Comparison of ENCODE assay signal across 2 cellular contexts in the genomic region with DNA sequence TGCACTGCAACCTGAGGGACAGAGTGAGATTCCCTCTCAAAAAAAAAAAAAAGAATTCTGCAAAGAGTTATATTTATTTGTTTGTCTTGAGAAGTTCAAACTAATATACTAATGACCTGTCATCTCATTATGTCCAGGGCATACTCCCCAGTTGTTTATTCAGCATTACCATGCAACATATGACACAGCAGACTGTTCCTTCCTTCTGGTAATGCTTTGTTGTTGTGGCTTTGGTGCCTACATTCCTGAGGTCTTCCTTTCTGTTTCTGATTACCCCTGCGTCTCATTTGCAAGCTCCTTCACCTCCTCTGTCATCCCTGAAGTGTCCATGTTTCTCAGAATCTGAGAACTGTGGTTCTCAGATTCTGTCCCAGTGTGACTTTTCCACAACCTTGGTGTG.
TF ChIP-seq lines count a peak whose summit lies in the region.

No MANE protein-coding gene starts in this region.

TF ChIP-seq in endothelial cell of umbilical vein, 7 proteins besides CTCF, POLR2A, EP300 and RAD21:
- TF ChIP-seq POLR2AphosphoS5 (IDR thresholded peaks at IDR 0.05; ENCODE audit: insufficient read depth, low read depth, low read length) = peak; percentile 80
- peak; percentile 45 for TF ChIP-seq GATA2 (IDR thresholded peaks at IDR 0.05; ENCODE audit: insufficient read depth, insufficient read length, low read depth, low read length)
- TF ChIP-seq FOS (IDR thresholded peaks at IDR 0.05; ENCODE audit: borderline replicate concordance, insufficient read depth, low read length) = peak; percentile 36
- TF ChIP-seq MYC (IDR thresholded peaks at IDR 0.05; ENCODE audit: low read depth, low read length) = no peak

TF ChIP-seq in HepG2, 621 proteins besides CTCF, POLR2A, EP300 and RAD21:
- TF ChIP-seq, protein P1, sequence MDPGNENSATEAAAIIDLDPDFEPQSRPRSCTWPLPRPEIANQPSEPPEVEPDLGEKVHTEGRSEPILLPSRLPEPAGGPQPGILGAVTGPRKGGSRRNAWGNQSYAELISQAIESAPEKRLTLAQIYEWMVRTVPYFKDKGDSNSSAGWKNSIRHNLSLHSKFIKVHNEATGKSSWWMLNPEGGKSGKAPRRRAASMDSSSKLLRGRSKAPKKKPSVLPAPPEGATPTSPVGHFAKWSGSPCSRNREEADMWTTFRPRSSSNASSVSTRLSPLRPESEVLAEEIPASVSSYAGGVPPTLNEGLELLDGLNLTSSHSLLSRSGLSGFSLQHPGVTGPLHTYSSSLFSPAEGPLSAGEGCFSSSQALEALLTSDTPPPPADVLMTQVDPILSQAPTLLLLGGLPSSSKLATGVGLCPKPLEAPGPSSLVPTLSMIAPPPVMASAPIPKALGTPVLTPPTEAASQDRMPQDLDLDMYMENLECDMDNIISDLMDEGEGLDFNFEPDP (CRISPR knock-in tag; conservative IDR thresholded peaks at IDR 0.05) = no peak
- no peak for TF ChIP-seq CC2D1A (CRISPR knock-in tag; IDR thresholded peaks at IDR 0.05)
- TF ChIP-seq, protein P2, sequence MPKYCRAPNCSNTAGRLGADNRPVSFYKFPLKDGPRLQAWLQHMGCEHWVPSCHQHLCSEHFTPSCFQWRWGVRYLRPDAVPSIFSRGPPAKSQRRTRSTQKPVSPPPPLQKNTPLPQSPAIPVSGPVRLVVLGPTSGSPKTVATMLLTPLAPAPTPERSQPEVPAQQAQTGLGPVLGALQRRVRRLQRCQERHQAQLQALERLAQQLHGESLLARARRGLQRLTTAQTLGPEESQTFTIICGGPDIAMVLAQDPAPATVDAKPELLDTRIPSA (CRISPR knock-in tag; IDR thresholded peaks at IDR 0.05; ENCODE audit: borderline replicate concordance) = no peak
- TF ChIP-seq, protein P3, sequence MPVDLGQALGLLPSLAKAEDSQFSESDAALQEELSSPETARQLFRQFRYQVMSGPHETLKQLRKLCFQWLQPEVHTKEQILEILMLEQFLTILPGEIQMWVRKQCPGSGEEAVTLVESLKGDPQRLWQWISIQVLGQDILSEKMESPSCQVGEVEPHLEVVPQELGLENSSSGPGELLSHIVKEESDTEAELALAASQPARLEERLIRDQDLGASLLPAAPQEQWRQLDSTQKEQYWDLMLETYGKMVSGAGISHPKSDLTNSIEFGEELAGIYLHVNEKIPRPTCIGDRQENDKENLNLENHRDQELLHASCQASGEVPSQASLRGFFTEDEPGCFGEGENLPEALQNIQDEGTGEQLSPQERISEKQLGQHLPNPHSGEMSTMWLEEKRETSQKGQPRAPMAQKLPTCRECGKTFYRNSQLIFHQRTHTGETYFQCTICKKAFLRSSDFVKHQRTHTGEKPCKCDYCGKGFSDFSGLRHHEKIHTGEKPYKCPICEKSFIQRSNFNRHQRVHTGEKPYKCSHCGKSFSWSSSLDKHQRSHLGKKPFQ (CRISPR knock-in tag; IDR thresholded peaks at IDR 0.05; ENCODE audit: insufficient replicate concordance) = no peak
- TF ChIP-seq HES4 (CRISPR knock-in tag; IDR thresholded peaks at IDR 0.05; ENCODE audit: borderline replicate concordance) = no peak
- no peak for TF ChIP-seq CBX5 (CRISPR knock-in tag; IDR thresholded peaks at IDR 0.05; ENCODE audit: borderline replicate concordance)
- no peak for TF ChIP-seq SRY (CRISPR knock-in tag; IDR thresholded peaks at IDR 0.05)
- no peak for TF ChIP-seq ZNF891 (CRISPR knock-in tag; IDR thresholded peaks at IDR 0.05)
- no peak for TF ChIP-seq TCF7L2 (IDR thresholded peaks at IDR 0.05; ENCODE audit: low read depth, low read length)
